Comparison of ENCODE assay signal across 24 cellular contexts in genomic region chr18:5653802-5654201, GRCh38.
"Had no signal": no experiment of that assay in that cellular context is flagged by ENCODE, and none has a peak within 500 bp of the region (broad histone marks: within the 10 kb centered on the region; RNA-seq: fewer than 3 reads in every experiment).

No MANE protein-coding gene starts in this region.

- H3K79me2 ChIP-seq: parathyroid adenoma had no signal

- H3K36me3 ChIP-seq: neural progenitor cell, ovary, right lobe of liver, sigmoid colon, stomach, thoracic aorta, thyroid gland, tibial nerve, upper lobe of right lung, uterus had no signal

- FAIRE-seq: small intestine had no signal

- ATAC-seq: natural killer cell; psoas muscle; right cardiac atrium; right lobe of liver; stimulated activated effector memory CD8-positive, alpha-beta T cell treated with anti-CD3 and anti-CD28 coated beads, Interleukin-12 subunit alpha, Interleukin-12 subunit beta, amount 100 ng/mL, for 72 hours; stimulated activated naive B cell treated with anti-CD40 and anti-IgM and Interleukin-4, amounts not matched to agents 10 μg/mL and 1 μg/mL and 100 μg/mL, for 72 hours; upper lobe of right lung had no signal

- H3K27me3 ChIP-seq: neural progenitor cell, ovary, right lobe of liver, sigmoid colon, thyroid gland, tibial nerve, upper lobe of right lung, uterus had no signal

- H3K27ac ChIP-seq: neural progenitor cell, ovary, parathyroid adenoma, psoas muscle, right lobe of liver, sigmoid colon, stomach, thoracic aorta, thyroid gland, tibial nerve, upper lobe of right lung, uterus had no signal

- H3K9me3 ChIP-seq: ovary, psoas muscle, right lobe of liver, sigmoid colon, stomach, thoracic aorta, thyroid gland, tibial nerve, upper lobe of right lung, uterus had no signal

- H3K4me3 ChIP-seq: neural progenitor cell, ovary, psoas muscle, right lobe of liver, sigmoid colon, stomach, thoracic aorta, thyroid gland, tibial nerve, upper lobe of right lung, uterus had no signal

- H3K9ac ChIP-seq: neural progenitor cell, parathyroid adenoma had no signal

- DNase-seq: natural killer cell; occipital lobe; ovary; posterior cingulate gyrus; psoas muscle; right cardiac atrium; right lobe of liver; sigmoid colon; small intestine; stimulated activated CD4-positive, alpha-beta T cell treated with anti-CD3 and anti-CD28 coated beads, Interleukin-15, amount 100 ng/mL, for 24 hours; stimulated activated CD4-positive, alpha-beta T cell treated with anti-CD3 and anti-CD28 coated beads, Interleukin-2, amount 100 ng/mL, for 24 hours; stimulated activated CD4-positive, alpha-beta T cell treated with anti-CD3 and anti-CD28 coated beads, Interleukin-2, amount 100 ng/mL, for 48 hours; stimulated activated CD4-positive, alpha-beta T cell treated with anti-CD3 and anti-CD28 coated beads, Interleukin-4, amount 100 ng/mL, for 24 hours; stimulated activated naive B cell treated with anti-CD40 and anti-IgM and Interleukin-4, amounts not matched to agents 10 μg/mL and 1 μg/mL and 100 μg/mL, for 72 hours; stimulated activated naive CD4-positive, alpha-beta T cell treated with Interleukin-2 at 50 U/mL for 16 hours; stomach; thyroid gland; upper lobe of right lung; uterus had no signal

- H2AFZ ChIP-seq: neural progenitor cell, parathyroid adenoma had no signal

- H3K4me2 ChIP-seq: neural progenitor cell had no signal

- H3K4me1 ChIP-seq: neural progenitor cell, parathyroid adenoma, psoas muscle, right lobe of liver, sigmoid colon, stomach, thyroid gland, tibial nerve, upper lobe of right lung, uterus had no signal
